In genomic region chr5:157308826-157309465, GRCh38 we compare ENCODE assay signal across 1 cellular context.
TF ChIP-seq lines count a peak whose summit lies in the region.

No MANE protein-coding gene starts in this region.

TF ChIP-seq in HepG2, 621 proteins besides CTCF, POLR2A, EP300 and RAD21 (continued from another document):
- TF ChIP-seq HMGXB3 (CRISPR knock-in tag; IDR thresholded peaks at IDR 0.05; ENCODE audit: borderline replicate concordance) (no peak), ZNF234 (CRISPR knock-in tag; conservative IDR thresholded peaks at IDR 0.05) (no peak), ZNF101 (CRISPR knock-in tag; IDR thresholded peaks at IDR 0.05; ENCODE audit: borderline replicate concordance, low read depth) (no peak), SNAPC4 (CRISPR knock-in tag; IDR thresholded peaks at IDR 0.05) (no peak), CENPX (CRISPR knock-in tag; IDR thresholded peaks at IDR 0.05) (no peak), SIX4 (CRISPR knock-in tag; IDR thresholded peaks at IDR 0.05) (no peak), EEA1 (CRISPR knock-in tag; IDR thresholded peaks at IDR 0.05; ENCODE audit: borderline replicate concordance) (no peak), ZNF263 (CRISPR knock-in tag; IDR thresholded peaks at IDR 0.05) (no peak)
- TF ChIP-seq, protein P1, sequence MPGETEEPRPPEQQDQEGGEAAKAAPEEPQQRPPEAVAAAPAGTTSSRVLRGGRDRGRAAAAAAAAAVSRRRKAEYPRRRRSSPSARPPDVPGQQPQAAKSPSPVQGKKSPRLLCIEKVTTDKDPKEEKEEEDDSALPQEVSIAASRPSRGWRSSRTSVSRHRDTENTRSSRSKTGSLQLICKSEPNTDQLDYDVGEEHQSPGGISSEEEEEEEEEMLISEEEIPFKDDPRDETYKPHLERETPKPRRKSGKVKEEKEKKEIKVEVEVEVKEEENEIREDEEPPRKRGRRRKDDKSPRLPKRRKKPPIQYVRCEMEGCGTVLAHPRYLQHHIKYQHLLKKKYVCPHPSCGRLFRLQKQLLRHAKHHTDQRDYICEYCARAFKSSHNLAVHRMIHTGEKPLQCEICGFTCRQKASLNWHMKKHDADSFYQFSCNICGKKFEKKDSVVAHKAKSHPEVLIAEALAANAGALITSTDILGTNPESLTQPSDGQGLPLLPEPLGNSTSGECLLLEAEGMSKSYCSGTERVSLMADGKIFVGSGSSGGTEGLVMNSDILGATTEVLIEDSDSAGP (CRISPR knock-in tag; IDR thresholded peaks at IDR 0.05; ENCODE audit: borderline replicate concordance), result no peak
